Comparison of ENCODE assay signal across 20 cellular contexts in the genomic region with DNA sequence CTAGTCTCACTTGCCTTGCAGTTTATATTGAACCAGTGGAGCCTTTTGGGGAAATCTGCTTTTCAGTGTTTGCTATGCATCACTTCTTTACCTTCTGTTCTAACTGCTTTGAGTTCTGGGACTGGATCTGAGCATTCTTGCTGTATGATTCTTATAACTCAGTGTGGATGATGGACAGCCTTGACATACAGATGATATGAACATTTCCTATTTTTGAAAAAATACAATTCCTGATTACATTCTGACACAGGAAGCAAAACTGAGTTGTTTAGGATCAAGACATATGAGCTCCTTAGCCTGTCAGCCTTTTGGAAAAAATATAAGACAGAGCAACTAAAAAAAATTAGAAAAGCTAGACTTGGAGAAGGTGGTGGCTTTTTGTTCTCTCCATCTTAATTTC.
"Had no signal": no experiment of that assay in that cellular context is flagged by ENCODE, and none has a peak within 500 bp of the region (broad histone marks: within the 10 kb centered on the region; RNA-seq: fewer than 3 reads in every experiment).

No MANE protein-coding gene starts in this region.

- H3K27ac Mint-ChIP-seq: activated CD8-positive, alpha-beta memory T cell treated with anti-CD3 and anti-CD28 coated beads, Interleukin-2, amount 10 ng/mL, durations not matched to agents 7 days and 5 days; activated naive CD4-positive, alpha-beta T cell treated with anti-CD3 and anti-CD28 coated beads, Interleukin-2, amount 50 U/mL, for 72 hours; activated T-cell treated with anti-CD3 and anti-CD28 coated beads, Interleukin-2, amount 50 U/mL, for 24 hours; endodermal cell; progenitor cell of endocrine pancreas had no signal

- H3K4me1 Mint-ChIP-seq: activated CD8-positive, alpha-beta memory T cell treated with anti-CD3 and anti-CD28 coated beads, Interleukin-2, amount 10 ng/mL, durations not matched to agents 7 days and 5 days had no signal

- H3K9me3 Mint-ChIP-seq: activated naive CD4-positive, alpha-beta T cell treated with anti-CD3 and anti-CD28 coated beads, Interleukin-2, amount 50 U/mL, for 72 hours; activated T-cell treated with anti-CD3 and anti-CD28 coated beads, Interleukin-2, amount 50 U/mL, for 24 hours; endodermal cell had no signal

- H3K4me3 Mint-ChIP-seq: activated CD8-positive, alpha-beta memory T cell treated with anti-CD3 and anti-CD28 coated beads, Interleukin-2, amount 10 ng/mL, durations not matched to agents 7 days and 5 days; activated T-cell treated with anti-CD3 and anti-CD28 coated beads, Interleukin-2, amount 50 U/mL, for 24 hours; endodermal cell had no signal

- DNase-seq: activated CD4-positive, alpha-beta T cell treated with anti-CD3 and anti-CD28 coated beads, Interleukin-2, amount 50 U/mL, for 4 hours; activated CD4-positive, CD25-positive, alpha-beta regulatory T cell treated with anti-CD3 and anti-CD28 coated beads, Interleukin-2, amount 50 U/mL, for 72 hours; activated CD8-positive, alpha-beta memory T cell treated with anti-CD3 and anti-CD28 coated beads, Interleukin-2, amount 10 ng/mL, durations not matched to agents 7 days and 5 days; activated effector memory CD4-positive, alpha-beta T cell treated with anti-CD3 and anti-CD28 coated beads, Interleukin-2, amount 50 U/mL, for 16 hours; activated T-cell treated with anti-CD3 and anti-CD28 coated beads, Interleukin-2, amount 50 U/mL, for 24 hours; amniotic stem cell; brain microvascular endothelial cell; dermis blood vessel endothelial cell; endodermal cell; islet precursor cell; left lung; nucleus accumbens; stimulated activated CD4-positive, alpha-beta T cell treated with anti-CD3 and anti-CD28 coated beads, Interleukin-12 subunit alpha, Interleukin-12 subunit beta, amount 100 ng/mL, for 4 hours; stimulated activated naive CD4-positive, alpha-beta T cell; substantia nigra; T-helper 9 cell; trophoblast cell had no signal

- H3K36me3 Mint-ChIP-seq: activated CD8-positive, alpha-beta memory T cell treated with anti-CD3 and anti-CD28 coated beads, Interleukin-2, amount 10 ng/mL, durations not matched to agents 7 days and 5 days; activated naive CD4-positive, alpha-beta T cell treated with anti-CD3 and anti-CD28 coated beads, Interleukin-2, amount 50 U/mL, for 72 hours had no signal

- H3K27ac ChIP-seq: brain microvascular endothelial cell had no signal

- H3K27me3 ChIP-seq: brain microvascular endothelial cell, left lung had no signal

- ATAC-seq: activated CD8-positive, alpha-beta memory T cell treated with anti-CD3 and anti-CD28 coated beads, Interleukin-2, amount 10 ng/mL, durations not matched to agents 7 days and 5 days; activated naive CD4-positive, alpha-beta T cell treated with anti-CD3 and anti-CD28 coated beads, Interleukin-2, amount 50 U/mL, for 72 hours; left lung; sciatic nerve had no signal

- H3K9me3 ChIP-seq: left lung had no signal

- H3K36me3 ChIP-seq: brain microvascular endothelial cell, left lung had no signal

- H3K27me3 Mint-ChIP-seq: activated CD8-positive, alpha-beta memory T cell treated with anti-CD3 and anti-CD28 coated beads, Interleukin-2, amount 10 ng/mL, durations not matched to agents 7 days and 5 days; activated T-cell treated with anti-CD3 and anti-CD28 coated beads, Interleukin-2, amount 50 U/mL, for 24 hours; progenitor cell of endocrine pancreas had no signal
